ENCODE assay signal across 8 cellular contexts in genomic region chr3:182979103-182979697, GRCh38. TPM values are rescaled to one million over a fixed set of nuclear protein-coding genes. Genes with fewer than 3 reads are reported as not detected.
DNase-seq lines count a peak whose midpoint lies in the region; ATAC-seq, FAIRE-seq and TF ChIP-seq lines count a peak whose summit lies in the region.

No MANE protein-coding gene starts in this region.

- TF ChIP-seq EP300 in A549 (IDR thresholded peaks at IDR 0.05), result no peak

- H3K36me3 ChIP-seq in GM23248 (ENCODE audit: low read depth) (no peaks in the 10 kb centered on the region), iPS DF 6.9 (ENCODE audit: control insufficient read depth, insufficient read depth, low read length) (no peaks in the 10 kb centered on the region), spleen (no peaks in the 10 kb centered on the region)

- H2AFZ ChIP-seq in GM23248, result peak overlapping the region; percentile 74

- POLR2A ChIA-PET in A549 (lab: Yijun Ruan, JAX), result no interaction called here

- TF ChIP-seq POLR2A in A549 (IDR thresholded peaks at IDR 0.05; ENCODE audit: low read length) (no peak), spleen (IDR thresholded peaks at IDR 0.05) (no peak)

- H3K4me2 ChIP-seq in A549 (peak overlapping the region; percentile 85), GM23248 (ENCODE audit: unreplicated experiment) (peak overlapping the region; percentile 78)

- no peaks in the 10 kb centered on the region for H3K9me2 ChIP-seq in GM23248 (ENCODE audit: insufficient read depth)

- no peak for DNase-seq in A549 (ENCODE audit: low read depth in 1 of 2, low spot score in 1 of 2)
- DNase-seq in GM23248, result peak; percentile 50
- DNase-seq in iPS DF 6.9 (ENCODE audit: low read depth, low spot score), result no peak
- no peak for DNase-seq in spleen
- no peak for DNase-seq in AG08396 (ENCODE audit: low spot score)

- CTCF ChIA-PET in A549 (lab: Yijun Ruan, JAX), result no interaction called here

- in situ Hi-C loops in GM23248 (cut with MboI), result no loop called here

- H3K4me1 ChIP-seq in A549 (peaks cover 15% of the 10 kb centered on the region; the same call in 1 of the 3 replicates), GM23248 (ENCODE audit: insufficient read depth) (peaks cover 13% of the 10 kb centered on the region; the same call in 1 of the 2 replicates), iPS DF 6.9 (ENCODE audit: control insufficient read depth, insufficient read depth, low read length) (peaks cover 2% of the 10 kb centered on the region; the same call in 1 of the 2 replicates), spleen (peaks cover 12 to 66% (median 29%) of the 10 kb centered on the region in 6 donors)

- H4K20me1 ChIP-seq in GM23248 (ENCODE audit: insufficient read depth), result peaks cover 8% of the 10 kb centered on the region; the same call in 1 of the 2 replicates

- H3K27ac ChIP-seq in A549 (peak overlapping the region; percentile 98 to 99), GM23248 (0 out of 2 replicates have a peak overlapping the region, but pooled peaks have one; percentile 4), iPS DF 6.9 (ENCODE audit: low read length) (no peak overlapping the region), spleen (peak overlapping the region in 6 of 8 donors; percentile 86 to 96 (median 92))

- H3K27me3 ChIP-seq in GM23248 (replicated peaks; ENCODE audit: insufficient read depth) (no peaks in the 10 kb centered on the region), iPS DF 6.9 (ENCODE audit: control insufficient read depth, insufficient read depth, low read length) (no peaks in the 10 kb centered on the region), spleen (replicated peaks in 1 of 7) (no peaks in the 10 kb centered on the region)

- no peaks in the 10 kb centered on the region for H3K9me3 ChIP-seq in A549
- no peaks in the 10 kb centered on the region for H3K9me3 ChIP-seq in GM23248 (ENCODE audit: low read depth)
- H3K9me3 ChIP-seq in iPS DF 6.9 (ENCODE audit: control insufficient read depth, insufficient read depth, low read length), result no peaks in the 10 kb centered on the region
- H3K9me3 ChIP-seq in spleen, result no peaks in the 10 kb centered on the region

- H3F3A ChIP-seq in GM23248 (ENCODE audit: insufficient read depth), result no peaks in the 10 kb centered on the region

- ATAC-seq in A549 (no peak), HG03565 (IDR thresholded peaks at IDR 0.05; ENCODE audit: unreplicated experiment) (no peak), HG03442 (IDR thresholded peaks at IDR 0.05; ENCODE audit: unreplicated experiment) (no peak)

- intact Hi-C loops in spleen (cut with DNase I; ENCODE audit: low total_unique reads), result no loop called here

- peak overlapping the region; percentile 99 for H3K4me3 ChIP-seq in A549
- H3K4me3 ChIP-seq in GM23248, result peak overlapping the region; percentile 93
- peak overlapping the region; percentile 89 for H3K4me3 ChIP-seq in WI38 (ENCODE audit: low read depth, low read length)
- peak overlapping the region; percentile 90; the same call in 1 of the 2 replicates for H3K4me3 ChIP-seq in iPS DF 6.9 (ENCODE audit: low read length)
- H3K4me3 ChIP-seq in spleen, result peak overlapping the region; percentile 79 to 95 (median 89)

- peaks cover 57% of the 10 kb centered on the region for H3K79me2 ChIP-seq in GM23248 (ENCODE audit: insufficient read depth)

- H3K9ac ChIP-seq in GM23248, result peak overlapping the region; percentile 78

- 3% methylated on average over 10 of the region's 10 CpGs for WGBS in A549 (ENCODE audit: missing lambda C conversion rate)
- WGBS in GM23248 (ENCODE audit: low coverage in 1 of 2, low lambda C conversion rate in 2 of 2, missing lambda C conversion rate in 2 of 2), 2 experiments, result 8 to 10% methylated on average over 10 of the region's 10 CpGs
- no CpG with 5 or more reads among the region's 10 CpGs for WGBS in iPS DF 6.9 (ENCODE audit: insufficient coverage, insufficient read length)
- WGBS in spleen, 5 donors, result 4 to 10% (median 7%) methylated on average over 10 of the region's 10 CpGs

- FAIRE-seq in A549 (lab: Jason Lieb, UNC), result no peak

- TF ChIP-seq RAD21 in A549 (conservative IDR thresholded peaks at IDR 0.05 in 1 of 2, IDR thresholded peaks at IDR 0.05 in 1 of 2), result no peak

- TF ChIP-seq CTCF in A549 (IDR thresholded peaks at IDR 0.05) (no peak), WI38 (IDR thresholded peaks at IDR 0.05; ENCODE audit: low read depth, low read length) (no peak), spleen (IDR thresholded peaks at IDR 0.05 in 8 of 11, conservative IDR thresholded peaks at IDR 0.05 in 3 of 11) (no peak)

TF ChIP-seq in A549, 52 proteins besides CTCF, POLR2A, EP300 and RAD21:
- no peak for TF ChIP-seq RNF2 (IDR thresholded peaks at IDR 0.05; ENCODE audit: borderline replicate concordance, low read depth)
- no peak for TF ChIP-seq NPAS2 (CRISPR knock-in tag; IDR thresholded peaks at IDR 0.05; ENCODE audit: borderline replicate concordance)
- no peak for TF ChIP-seq E2F6 (IDR thresholded peaks at IDR 0.05; ENCODE audit: borderline replicate concordance, low read depth)
- TF ChIP-seq HMGXB4 (CRISPR knock-in tag; IDR thresholded peaks at IDR 0.05; ENCODE audit: borderline replicate concordance), result no peak
- no peak for TF ChIP-seq MYC (IDR thresholded peaks at IDR 0.05; ENCODE audit: borderline replicate concordance, low read length)
- TF ChIP-seq SMC3 (IDR thresholded peaks at IDR 0.05), result no peak
- no peak for TF ChIP-seq HDAC2 (IDR thresholded peaks at IDR 0.05)
- no peak for TF ChIP-seq NFE2L2 (conservative IDR thresholded peaks at IDR 0.05; ENCODE audit: low read length)
- no peak for TF ChIP-seq ZNF302 (CRISPR knock-in tag; IDR thresholded peaks at IDR 0.05)
- no peak for TF ChIP-seq CEBPB (IDR thresholded peaks at IDR 0.05)
- TF ChIP-seq USF2 (IDR thresholded peaks at IDR 0.05), result no peak
- no peak for TF ChIP-seq GATA3 (IDR thresholded peaks at IDR 0.05; ENCODE audit: borderline replicate concordance)

RNA-seq across cellular contexts. Expression of gene DCUN1D1, which starts 1.1 kb away (rescaled TPM):
- polyA plus RNA-seq in A549 (2011; rRNA removed) (32.6 and 34.4 TPM in 2 replicates), A549 (2017; fragmentation: RNase III; extraction: RNeasy Plus Mini Kit Qiagen cat#74134 plus additional on column Dnase treatment) (17.4 to 20.3 TPM (median 20.2 TPM) in 3 replicates), GM23248 (2016; fragmentation: Nextera tagmentation; extraction: Ambion mirVana) (29.7 and 31.7 TPM in 2 replicates), spleen (1 to 10 TPM; 5.4 to 8.4 (median 6.9) TPM)
- 3.5 and 3.8 TPM in 2 replicates for polyA plus RNA-seq in A549 (2012; cell fraction: cytosol; rRNA removed)
- 1.1 and 2.2 TPM in 2 replicates for polyA plus RNA-seq in A549 (2012; cell fraction: nucleus; rRNA removed)
- polyA minus RNA-seq in A549 (2011; rRNA and poly(A)+ RNA removed), result 22.3 and 27.2 TPM in 2 replicates
- total RNA-seq in GM23248 (2014; rRNA removed; shearing (Covaris generic)), result 28.5 and 31.9 TPM in 2 replicates
- 10 to 100 TPM; 26.7 to 59.3 (median 38.2) TPM for total RNA-seq in spleen
